In genomic region chr15:40451497-40452158, GRCh38 we compare ENCODE assay signal across 19 cellular contexts. TPM values are rescaled to one million over a fixed set of nuclear protein-coding genes. Genes with fewer than 3 reads are reported as not detected.
DNase-seq lines count a peak whose midpoint lies in the region; ATAC-seq and TF ChIP-seq lines count a peak whose summit lies in the region.
"Had no signal": no experiment of that assay in that cellular context is flagged by ENCODE, and none has a peak within 500 bp of the region (broad histone marks: within the 10 kb centered on the region; RNA-seq: fewer than 3 reads in every experiment).

No MANE protein-coding gene starts in this region.

- peak overlapping the region; percentile 80 for H3K4me3 Mint-ChIP-seq in T-helper 2 cell treated with Interferon-gamma antibody and Interleukin-4, amounts not matched to agents 5 μg/mL and 100 μg/mL, for 36 hours
- no peak overlapping the region for H3K4me3 Mint-ChIP-seq in chondrocyte (ENCODE audit: unreplicated experiment)
- H3K4me3 Mint-ChIP-seq in natural killer cell treated with Interleukin-12 subunit alpha and Interleukin-12 subunit beta and Interleukin-15 and Interleukin-18, amount 100 ng/mL, for 72 hours: peak overlapping the region; percentile 78

- H3K4me1 ChIP-seq in NT2/D1 (ENCODE audit: insufficient read depth, insufficient read length): peaks cover 31% of the 10 kb centered on the region

- H3K9me3 ChIP-seq in NT2/D1 (ENCODE audit: insufficient read depth, low read length): no peaks in the 10 kb centered on the region
- H3K9me3 ChIP-seq: psoas muscle, suprapubic skin had no signal

- no peaks in the 10 kb centered on the region for H3K27me3 ChIP-seq in NT2/D1 (ENCODE audit: insufficient read depth, insufficient read length)
- H3K27me3 ChIP-seq: suprapubic skin had no signal

- no peaks in the 10 kb centered on the region for H3K27me3 Mint-ChIP-seq in T-helper 2 cell treated with Interferon-gamma antibody and Interleukin-4, amounts not matched to agents 5 μg/mL and 100 μg/mL, for 36 hours (ENCODE audit: low read depth)
- H3K27me3 Mint-ChIP-seq in chondrocyte (ENCODE audit: low read depth): no peaks in the 10 kb centered on the region
- H3K27me3 Mint-ChIP-seq in natural killer cell treated with Interleukin-12 subunit alpha and Interleukin-12 subunit beta and Interleukin-15 and Interleukin-18, amount 100 ng/mL, for 72 hours: no peaks in the 10 kb centered on the region

- peaks cover 5% of the 10 kb centered on the region for H3K36me3 Mint-ChIP-seq in T-helper 2 cell treated with Interferon-gamma antibody and Interleukin-4, amounts not matched to agents 5 μg/mL and 100 μg/mL, for 36 hours (ENCODE audit: low read depth)
- H3K36me3 Mint-ChIP-seq in chondrocyte (ENCODE audit: low read depth): peaks cover 2% of the 10 kb centered on the region
- H3K36me3 Mint-ChIP-seq in natural killer cell treated with Interleukin-12 subunit alpha and Interleukin-12 subunit beta and Interleukin-15 and Interleukin-18, amount 100 ng/mL, for 72 hours: no peaks in the 10 kb centered on the region

- H3K36me3 ChIP-seq in NT2/D1 (ENCODE audit: insufficient read depth, insufficient read length, low read length): peaks cover 15% of the 10 kb centered on the region
- H3K36me3 ChIP-seq: suprapubic skin, WERI-Rb-1 had no signal

- H3K4me1 Mint-ChIP-seq in T-helper 2 cell treated with Interferon-gamma antibody and Interleukin-4, amounts not matched to agents 5 μg/mL and 100 μg/mL, for 36 hours (ENCODE audit: low read depth): peaks cover 66% of the 10 kb centered on the region
- peaks cover 50% of the 10 kb centered on the region for H3K4me1 Mint-ChIP-seq in chondrocyte (ENCODE audit: low read depth)
- H3K4me1 Mint-ChIP-seq in natural killer cell treated with Interleukin-12 subunit alpha and Interleukin-12 subunit beta and Interleukin-15 and Interleukin-18, amount 100 ng/mL, for 72 hours (ENCODE audit: low read depth in 2 of 2): peaks cover 55 to 63% of the 10 kb centered on the region in 2 donors

- no peak for TF ChIP-seq CTCF in chondrocyte (IDR thresholded peaks at IDR 0.05)

- ATAC-seq in natural killer cell treated with Interleukin-12 subunit alpha and Interleukin-12 subunit beta and Interleukin-15 and Interleukin-18, amount 100 ng/mL, for 72 hours: no peak
- ATAC-seq in GM21367 (IDR thresholded peaks at IDR 0.05; ENCODE audit: unreplicated experiment) (no peak), GM18519 (IDR thresholded peaks at IDR 0.05; ENCODE audit: low FRiP score, unreplicated experiment) (no peak)
- ATAC-seq: esophagus mucosa, psoas muscle had no signal

- no peak overlapping the region for H3K4me3 ChIP-seq in NT2/D1 (ENCODE audit: insufficient read length, low read depth)
- H3K4me3 ChIP-seq: coronary artery, psoas muscle, suprapubic skin had no signal

- peak overlapping the region; percentile 92 for H3K27ac Mint-ChIP-seq in T-helper 2 cell treated with Interferon-gamma antibody and Interleukin-4, amounts not matched to agents 5 μg/mL and 100 μg/mL, for 36 hours
- peak overlapping the region; percentile 27 for H3K27ac Mint-ChIP-seq in chondrocyte (ENCODE audit: unreplicated experiment)
- H3K27ac Mint-ChIP-seq in natural killer cell treated with Interleukin-12 subunit alpha and Interleukin-12 subunit beta and Interleukin-15 and Interleukin-18, amount 100 ng/mL, for 72 hours: peak overlapping the region; percentile 81 to 86

- DNase-seq in T-helper 2 cell treated with Interferon-gamma antibody and Interleukin-4, amounts not matched to agents 5 μg/mL and 100 μg/mL, for 36 hours (ENCODE audit: low spot score): no peak
- DNase-seq in T-helper 2 cell: no peak
- DNase-seq in NT2/D1 (ENCODE audit: low read depth, low spot score): no peak
- no peak for DNase-seq in chondrocyte (ENCODE audit: low spot score)
- DNase-seq in natural killer cell treated with Interleukin-12 subunit alpha and Interleukin-12 subunit beta and Interleukin-15 and Interleukin-18, amount 100 ng/mL, for 72 hours (ENCODE audit: low spot score): no peak
- no peak for DNase-seq in NCI-H1930 (lab: John Stamatoyannopoulos, UW)
- DNase-seq: 8988T, aorta, EL, NCI-H1417 treated with DMSO at 0.1 percent for 48 hours, OCI-M1, WERI-Rb-1 had no signal

- H3K9me3 Mint-ChIP-seq in T-helper 2 cell treated with Interferon-gamma antibody and Interleukin-4, amounts not matched to agents 5 μg/mL and 100 μg/mL, for 36 hours: no peaks in the 10 kb centered on the region
- H3K9me3 Mint-ChIP-seq in chondrocyte (ENCODE audit: low read depth): no peaks in the 10 kb centered on the region
- H3K9me3 Mint-ChIP-seq in natural killer cell treated with Interleukin-12 subunit alpha and Interleukin-12 subunit beta and Interleukin-15 and Interleukin-18, amount 100 ng/mL, for 72 hours: no peaks in the 10 kb centered on the region

- H3K9ac ChIP-seq in NT2/D1 (ENCODE audit: insufficient read length, low read depth): peak overlapping the region; percentile 47
- H3K9ac ChIP-seq: KMS-11 had no signal

RNA-seq across cellular contexts. Expression of gene BAHD1, which starts 10.9 kb away (rescaled TPM):
- 24.4 to 26.4 TPM (median 24.8 TPM) in 3 replicates for total RNA-seq in chondrocyte
- 10 to 100 TPM; 27.9 to 29.2 TPM for total RNA-seq in natural killer cell treated with Interleukin-12 subunit alpha and Interleukin-12 subunit beta and Interleukin-15 and Interleukin-18, amount 100 ng/mL, for 72 hours

RNA-seq across cellular contexts. Expression of gene CHST14, which starts 19.2 kb away (rescaled TPM):
- total RNA-seq in chondrocyte: 45.4 to 46.2 TPM (median 45.7 TPM) in 3 replicates
- 10 to 100 TPM in 1 of 2 donors, 1 to 10 TPM in 1; 9.1 to 14.7 TPM for total RNA-seq in natural killer cell treated with Interleukin-12 subunit alpha and Interleukin-12 subunit beta and Interleukin-15 and Interleukin-18, amount 100 ng/mL, for 72 hours

RNA-seq across cellular contexts. Expression of gene IVD, which starts 46.0 kb away (rescaled TPM):
- 42.0 to 58.9 TPM (median 42.5 TPM) in 3 replicates for total RNA-seq in chondrocyte
- total RNA-seq in natural killer cell treated with Interleukin-12 subunit alpha and Interleukin-12 subunit beta and Interleukin-15 and Interleukin-18, amount 100 ng/mL, for 72 hours: 100 to 1,000 TPM in 1 of 2 donors, 10 to 100 TPM in 1; 63.3 to 111 TPM

Comparison
In these comparisons a context has a peak if more than half of its experiments do, and no peak if none do; other contexts are left out.
1. H3K27ac Mint-ChIP-seq: peak in every context shown above with its lines; median percentile 92 in T-helper 2 cell treated with Interferon-gamma antibody and Interleukin-4, amounts not matched to agents 5 μg/mL and 100 μg/mL, for 36 hours; 84 in natural killer cell treated with Interleukin-12 subunit alpha and Interleukin-12 subunit beta and Interleukin-15 and Interleukin-18, amount 100 ng/mL, for 72 hours; 27 in chondrocyte.